In genomic region chr4:1581164-1581894, GRCh38 we compare ENCODE assay signal across 8 cellular contexts.
DNase-seq lines count a peak whose midpoint lies in the region; ATAC-seq and FAIRE-seq lines count a peak whose summit lies in the region.
"Not testable (repeated sequence)": the region's sequence is repeated elsewhere in the genome, so short reads cannot be mapped to it uniquely, and the experiment has no call there.

No MANE protein-coding gene starts in this region.

- DNase-seq in DMS114 treated with DMSO at 0.1 percent for 48 hours (lab: John Stamatoyannopoulos, UW; ENCODE audit: unreplicated experiment) (peak; percentile 27), GOT3 (lab: John Stamatoyannopoulos, UW) (peak; percentile 71), M059J (ENCODE audit: low read depth) (peak; percentile 59), globus pallidus (ENCODE audit: low spot score) (peak; percentile 51), occipital lobe (lab: John Stamatoyannopoulos, UW) (peak; percentile 32)
- peak; percentile 91 for DNase-seq in activated naive CD8-positive, alpha-beta T cell treated with anti-CD3 and anti-CD28 coated beads, Interleukin-2, amount 10 ng/mL, durations not matched to agents 7 days and 5 days
- DNase-seq in stimulated activated naive B cell treated with anti-CD40 and anti-IgM and Interleukin-4, amounts not matched to agents 10 μg/mL and 1 μg/mL and 100 μg/mL, for 72 hours, result peak; percentile 91

- ATAC-seq in activated naive CD8-positive, alpha-beta T cell treated with anti-CD3 and anti-CD28 coated beads, Interleukin-2, amount 10 ng/mL, durations not matched to agents 7 days and 5 days (ENCODE audit: low read depth), result peak; percentile 47
- ATAC-seq in stimulated activated naive B cell treated with anti-CD40 and anti-IgM and Interleukin-4, amounts not matched to agents 10 μg/mL and 1 μg/mL and 100 μg/mL, for 72 hours (replicated peaks), result peak; percentile 70 to 76

- not testable (repeated sequence) for H3K4me1 Mint-ChIP-seq in activated naive CD8-positive, alpha-beta T cell treated with anti-CD3 and anti-CD28 coated beads, Interleukin-2, amount 10 ng/mL, durations not matched to agents 7 days and 5 days; stimulated activated naive B cell treated with anti-CD40 and anti-IgM and Interleukin-4, amounts not matched to agents 10 μg/mL and 1 μg/mL and 100 μg/mL, for 72 hours

- H3K36me3 Mint-ChIP-seq in activated naive CD8-positive, alpha-beta T cell treated with anti-CD3 and anti-CD28 coated beads, Interleukin-2, amount 10 ng/mL, durations not matched to agents 7 days and 5 days; stimulated activated naive B cell treated with anti-CD40 and anti-IgM and Interleukin-4, amounts not matched to agents 10 μg/mL and 1 μg/mL and 100 μg/mL, for 72 hours: not testable (repeated sequence)

- not testable (repeated sequence) for H3K9me3 Mint-ChIP-seq in activated naive CD8-positive, alpha-beta T cell treated with anti-CD3 and anti-CD28 coated beads, Interleukin-2, amount 10 ng/mL, durations not matched to agents 7 days and 5 days; stimulated activated naive B cell treated with anti-CD40 and anti-IgM and Interleukin-4, amounts not matched to agents 10 μg/mL and 1 μg/mL and 100 μg/mL, for 72 hours

- peak; percentile 37 for FAIRE-seq in TTC549 (lab: Jason Lieb, UNC)

- POLR2A ChIA-PET in activated naive CD8-positive, alpha-beta T cell treated with anti-CD3 and anti-CD28 coated beads, Interleukin-2, amount 10 ng/mL, durations not matched to agents 7 days and 5 days (lab: Charles Lee), result interaction anchor here (0.7 kb wide), 2 partner anchors 16 to 131 kb away, joined by 3 read pairs; partner anchors contain the start of gene SLBP

- peak overlapping the region; percentile 27 for H3K4me3 Mint-ChIP-seq in activated naive CD8-positive, alpha-beta T cell treated with anti-CD3 and anti-CD28 coated beads, Interleukin-2, amount 10 ng/mL, durations not matched to agents 7 days and 5 days
- peak overlapping the region in 1 of 2 donors; percentile 17 for H3K4me3 Mint-ChIP-seq in stimulated activated naive B cell treated with anti-CD40 and anti-IgM and Interleukin-4, amounts not matched to agents 10 μg/mL and 1 μg/mL and 100 μg/mL, for 72 hours

- peak overlapping the region; percentile 71 for H3K27ac Mint-ChIP-seq in activated naive CD8-positive, alpha-beta T cell treated with anti-CD3 and anti-CD28 coated beads, Interleukin-2, amount 10 ng/mL, durations not matched to agents 7 days and 5 days
- peak overlapping the region; percentile 72 for H3K27ac Mint-ChIP-seq in stimulated activated naive B cell treated with anti-CD40 and anti-IgM and Interleukin-4, amounts not matched to agents 10 μg/mL and 1 μg/mL and 100 μg/mL, for 72 hours

- H3K27me3 Mint-ChIP-seq in activated naive CD8-positive, alpha-beta T cell treated with anti-CD3 and anti-CD28 coated beads, Interleukin-2, amount 10 ng/mL, durations not matched to agents 7 days and 5 days; stimulated activated naive B cell treated with anti-CD40 and anti-IgM and Interleukin-4, amounts not matched to agents 10 μg/mL and 1 μg/mL and 100 μg/mL, for 72 hours: not testable (repeated sequence)

Comparison
In these comparisons a context has a peak if more than half of its experiments do, and no peak if none do; other contexts are left out.
1. Peak in every context shown above with its lines: DNase-seq and ATAC-seq.
2. DNase-seq: peak in every context shown above with its lines; median percentile 91 in activated naive CD8-positive, alpha-beta T cell treated with anti-CD3 and anti-CD28 coated beads, Interleukin-2, amount 10 ng/mL, durations not matched to agents 7 days and 5 days; 91 in stimulated activated naive B cell treated with anti-CD40 and anti-IgM and Interleukin-4, amounts not matched to agents 10 μg/mL and 1 μg/mL and 100 μg/mL, for 72 hours; 71 in GOT3; 59 in M059J; 51 in globus pallidus; 32 in occipital lobe; 27 in DMS114 treated with DMSO at 0.1 percent for 48 hours.